In the genomic region with DNA sequence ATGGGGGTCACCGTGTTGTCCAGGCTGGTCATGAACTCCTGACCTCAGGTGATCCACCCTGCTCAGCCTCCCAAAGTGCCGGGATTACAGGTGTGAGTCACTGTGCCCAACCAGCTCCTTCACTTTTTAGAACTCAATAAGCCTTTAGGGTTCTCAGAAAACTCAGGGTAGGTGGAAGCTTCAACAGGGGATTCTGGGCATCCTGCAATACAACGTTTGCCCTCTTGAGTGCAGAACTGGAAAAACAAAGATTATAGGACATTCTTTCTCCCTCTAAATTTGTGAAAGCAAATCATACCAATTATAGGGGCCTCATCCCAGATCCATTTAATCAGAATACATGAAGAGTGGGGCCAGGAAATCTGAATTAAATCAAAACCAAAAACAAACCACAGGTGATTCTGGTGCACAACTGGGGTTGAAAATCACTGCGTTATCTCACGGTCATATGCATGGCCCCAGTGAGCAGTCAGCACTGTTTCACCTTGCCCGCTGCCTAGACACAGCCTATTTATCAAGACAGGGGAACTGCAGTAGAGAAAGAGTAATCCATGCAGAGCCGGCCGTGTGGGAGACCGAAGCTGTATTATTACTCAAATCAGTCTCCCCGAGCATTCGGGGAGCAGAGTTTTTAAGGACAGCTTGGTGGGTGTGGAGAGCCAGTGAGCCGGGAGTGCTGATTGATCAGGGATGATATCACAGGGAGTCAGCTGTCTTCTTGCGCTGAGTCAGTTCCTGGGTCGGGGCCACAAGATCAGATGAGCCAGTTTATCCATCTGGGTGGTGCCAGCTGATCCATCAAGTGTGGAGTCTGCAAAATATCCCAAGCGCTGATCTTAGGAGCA, we compare ENCODE assay signal across 9 cellular contexts. TPM values are rescaled to one million over a fixed set of nuclear protein-coding genes. Genes with fewer than 3 reads are reported as not detected.
DNase-seq lines count a peak whose midpoint lies in the region; ATAC-seq, FAIRE-seq and TF ChIP-seq lines count a peak whose summit lies in the region.
"Had no signal": no experiment of that assay in that cellular context is flagged by ENCODE, and none has a peak within 500 bp of the region (broad histone marks: within the 10 kb centered on the region; RNA-seq: fewer than 3 reads in every experiment).

No MANE protein-coding gene starts in this region.

- H3K79me2 ChIP-seq in HepG2 (ENCODE audit: insufficient read depth, low read length): no peaks in the 10 kb centered on the region

- intact Hi-C loops in IMR-90 (cut with micrococcal nuclease): loop anchor here (1.0 kb wide), 2 partner anchors 18 to 103 kb away; no protein-coding TSS in a partner anchor
- intact Hi-C loops in HepG2 (cut with micrococcal nuclease; ENCODE audit: unreplicated experiment): loop anchor here (1.0 to 5.0 kb wide), 2 partner anchors 26 to 88 kb away; a partner anchor contains a TSS

- H3K56ac ChIP-seq in IMR-90 (ENCODE audit: extremely low read depth, insufficient read depth, low read length): peak overlapping the region; percentile 0; the same call in 1 of the 2 replicates

- H3K36me3 ChIP-seq in IMR-90 (ENCODE audit: control insufficient read depth, insufficient read depth, low read length): no peaks in the 10 kb centered on the region
- H3K36me3 ChIP-seq in HepG2 (replicated peaks in 1 of 2; ENCODE audit: control insufficient read depth in 1 of 2, insufficient read depth in 2 of 2, low read length in 2 of 2): no peaks in the 10 kb centered on the region

- peak overlapping the region; percentile 81 for H2BK20ac ChIP-seq in IMR-90 (ENCODE audit: low read depth, low read length)

- peak overlapping the region; percentile 19 for H2AFZ ChIP-seq in IMR-90 (replicated peaks; ENCODE audit: low read length, poor library complexity)
- H2AFZ ChIP-seq in HepG2 (ENCODE audit: low read length): no peak overlapping the region

- peak overlapping the region; percentile 35 for H2AK9ac ChIP-seq in IMR-90 (replicated peaks; ENCODE audit: low read depth, low read length, poor library complexity)

- H3K4me2 ChIP-seq in IMR-90 (ENCODE audit: low read depth, low read length) (peak overlapping the region; percentile 54), HepG2 (ENCODE audit: low read depth, low read length) (no peak overlapping the region)

- POLR2A ChIA-PET in IMR-90 (lab: Charles Lee; ENCODE audit: unreplicated experiment): no interaction called here
- POLR2A ChIA-PET in HepG2 (lab: Yijun Ruan, JAX): interaction anchor here (1.8 to 3.5 kb wide), 2 partner anchors 8 to 89 kb away, joined by 4 to 24 read pairs; no protein-coding TSS in a partner anchor

- WGBS in IMR-90 (ENCODE audit: extremely low coverage in 2 of 2, insufficient read length in 1 of 2), 2 experiments: no CpG with 5 or more reads among the region's 15 CpGs
- 41% methylated on average over 13 of the region's 15 CpGs for WGBS in HepG2 (ENCODE audit: low lambda C conversion rate)

- H2BK15ac ChIP-seq in IMR-90 (ENCODE audit: low read depth, low read length): peak overlapping the region; percentile 69; the same call in 2 of the 3 replicates

- peaks cover 0 to 33% of the 10 kb centered on the region in 2 experiments; a peak in 2 of 4 replicates for H3K79me1 ChIP-seq in IMR-90 (ENCODE audit: low read depth in 1 of 2, low read length in 2 of 2)

- BruUV-seq in IMR-90 (replicated peaks; lab: Mats Ljungman, UMichigan) (TSS peak; percentile 98), HepG2 (replicated peaks; lab: Mats Ljungman, UMichigan) (no TSS peak)

- peak overlapping the region; percentile 83 for H3K4ac ChIP-seq in IMR-90 (ENCODE audit: low read depth, low read length)

- H3K9ac ChIP-seq in IMR-90 (ENCODE audit: low read depth, low read length) (peak overlapping the region; percentile 12; the same call in 1 of the 2 replicates), HepG2 (ENCODE audit: insufficient read depth, low read depth, low read length) (no peak overlapping the region)

- CTCF ChIA-PET in IMR-90 (lab: Yijun Ruan, JAX): interaction anchor here (0.7 to 2.6 kb wide), 5 partner anchors 13 to 104 kb away, joined by 3 to 10 read pairs (median 4); no protein-coding TSS in a partner anchor
- CTCF ChIA-PET in HepG2 (lab: Yijun Ruan, JAX; ENCODE audit: low intra/inter-chr PET ratio, low total read pairs): interaction anchor here (1.5 kb wide), 1 partner anchor 103 kb away, joined by 11 read pairs; no protein-coding TSS in a partner anchor

- H3K9me3 ChIP-seq in IMR-90 (ENCODE audit: control insufficient read depth, insufficient read depth, low read length) (no peaks in the 10 kb centered on the region), HepG2 (ENCODE audit: low read length) (no peaks in the 10 kb centered on the region)

- dilution Hi-C loops in IMR-90 (cut with HindIII; ENCODE audit: low sequenced_read_pairs, unreplicated experiment): no loop called here

- peak overlapping the region; percentile 80 for H3K23ac ChIP-seq in IMR-90 (ENCODE audit: low read depth, low read length)

- H2BK120ac ChIP-seq in IMR-90 (ENCODE audit: low read depth, low read length): peak overlapping the region; percentile 91

- TF ChIP-seq CTCF in AG10803 (conservative IDR thresholded peaks at IDR 0.05; ENCODE audit: low read length) (peak; percentile 52), IMR-90 (conservative IDR thresholded peaks at IDR 0.05; ENCODE audit: low read depth, low read length) (peak; percentile 31; the same call in 1 of the 2 replicates), cardiac fibroblast (IDR thresholded peaks at IDR 0.05; ENCODE audit: low read depth, low read length) (peak; percentile 59), HepG2 (CRISPR knock-in tag; IDR thresholded peaks at IDR 0.05) (no peak)

- peak; percentile 20; the same call in 1 of the 2 replicates for TF ChIP-seq RAD21 in IMR-90 (IDR thresholded peaks at IDR 0.05; ENCODE audit: low read length)
- no peak for TF ChIP-seq RAD21 in HepG2 (CRISPR knock-in tag; IDR thresholded peaks at IDR 0.05)

- FAIRE-seq in HepG2 (lab: Jason Lieb, UNC): no peak

- peak overlapping the region; percentile 81 for H4K5ac ChIP-seq in IMR-90 (ENCODE audit: low read depth, low read length)

- peak overlapping the region; percentile 79 for H2BK5ac ChIP-seq in IMR-90 (ENCODE audit: low read depth, low read length, poor library complexity, severe bottlenecking)

- peaks cover 33% of the 10 kb centered on the region for H3K9me1 ChIP-seq in IMR-90 (ENCODE audit: insufficient read depth, low read length)

- peak; percentile 77 for DNase-seq in AG10803 (ENCODE audit: low read depth)
- DNase-seq in IMR-90: peak; percentile 83
- DNase-seq in cardiac fibroblast (ENCODE audit: low read depth in 2 of 2): peak; percentile 83 to 84
- no peak for DNase-seq in HepG2 (ENCODE audit: low spot score)
- DNase-seq in NCI-H1092 treated with DMSO at 0.1 percent for 48 hours (lab: John Stamatoyannopoulos, UW): no peak
- DNase-seq in NCI-H1048 (lab: John Stamatoyannopoulos, UW): no peak
- DNase-seq: activated CD8-positive, alpha-beta memory T cell treated with anti-CD3 and anti-CD28 coated beads, Interleukin-2, amount 50 U/mL, for 48 hours had no signal

- H3K4me3 ChIP-seq in AG10803 (ENCODE audit: low read length): peak overlapping the region; percentile 24; the same call in 1 of the 2 replicates
- no peak overlapping the region for H3K4me3 ChIP-seq in IMR-90 (ENCODE audit: insufficient read depth, low read depth, low read length)
- H3K4me3 ChIP-seq in cardiac fibroblast (replicated peaks in 1 of 2; ENCODE audit: low read depth in 2 of 2, low read length in 2 of 2): peak overlapping the region in 1 of 2 donors; percentile 18
- H3K4me3 ChIP-seq in HepG2 (replicated peaks in 1 of 3; ENCODE audit: insufficient read depth in 1 of 3, low read depth in 2 of 3, low read length in 3 of 3): no peak overlapping the region

- no peaks in the 10 kb centered on the region for H4K20me1 ChIP-seq in IMR-90 (ENCODE audit: insufficient read depth, low read length)
- H4K20me1 ChIP-seq in HepG2 (ENCODE audit: insufficient read depth, low read length): no peaks in the 10 kb centered on the region

- H3K4me1 ChIP-seq in IMR-90 (ENCODE audit: control insufficient read depth, insufficient read depth, low read length) (peaks cover 32% of the 10 kb centered on the region), HepG2 (ENCODE audit: insufficient read depth, low read length) (peaks cover 64% of the 10 kb centered on the region)

- H4K91ac ChIP-seq in IMR-90 (ENCODE audit: insufficient read depth, low read depth, low read length): peak overlapping the region; percentile 86

- no peaks in the 10 kb centered on the region for H3K27me3 ChIP-seq in IMR-90 (ENCODE audit: control insufficient read depth, insufficient read depth, low read length)
- no peaks in the 10 kb centered on the region for H3K27me3 ChIP-seq in HepG2 (ENCODE audit: control insufficient read depth in 1 of 2, insufficient read depth in 2 of 2, low read length in 2 of 2)

- H2AK5ac ChIP-seq in IMR-90 (ENCODE audit: low read depth, low read length): peak overlapping the region; percentile 94

- peak overlapping the region; percentile 64 to 67 for H4K8ac ChIP-seq in IMR-90 (ENCODE audit: low read depth in 2 of 2, low read length in 2 of 2)

- ATAC-seq in IMR-90 (ENCODE audit: low read depth) (peak; percentile 30), HepG2 (0 out of 3 replicates have a peak, but pooled peaks have one; percentile 6), HG03039 (IDR thresholded peaks at IDR 0.05; ENCODE audit: unreplicated experiment) (no peak), HG03108 (IDR thresholded peaks at IDR 0.05; ENCODE audit: unreplicated experiment) (no peak)

- peak overlapping the region; percentile 77 for H3K14ac ChIP-seq in IMR-90 (replicated peaks; ENCODE audit: low read depth, low read length)

- H3K27ac ChIP-seq in IMR-90 (ENCODE audit: insufficient read depth, low read length) (peak overlapping the region; percentile 76), HepG2 (ENCODE audit: extremely low read length, insufficient read depth, low read length) (no peak overlapping the region)

- no peak for TF ChIP-seq EP300 in HepG2 (IDR thresholded peaks at IDR 0.05; ENCODE audit: low read depth in 2 of 2, low read length in 2 of 2)
- TF ChIP-seq EP300 in HepG2 (CRISPR knock-in tag; IDR thresholded peaks at IDR 0.05; ENCODE audit: borderline replicate concordance): no peak

- H3K18ac ChIP-seq in IMR-90 (ENCODE audit: low read depth, low read length): peak overlapping the region; percentile 65

- in situ Hi-C loops in IMR-90 (cut with MboI; ENCODE audit: low sequenced_read_pairs) (no loop called here), HepG2 (cut with HindIII; ENCODE audit: extremely low pct_ligation_motif_present, low pct_unique_long_range_greater_than_20kb) (loop anchor here (5.0 kb wide), 1 partner anchor 98 kb away; no protein-coding TSS in a partner anchor)

- TF ChIP-seq POLR2A in IMR-90 (IDR thresholded peaks at IDR 0.05; ENCODE audit: low read depth, low read length) (peak; percentile 86), HepG2 (IDR thresholded peaks at IDR 0.05; ENCODE audit: insufficient read depth in 1 of 2, low read depth in 2 of 2, low read length in 2 of 2) (no peak)

RNA-seq across cellular contexts. Expression of a gene that starts 58.4 kb away (rescaled TPM):
- 7.8 and 9.7 TPM in 2 replicates for total RNA-seq in IMR-90 (2012; rRNA removed)
- polyA plus RNA-seq in IMR-90 (2012; rRNA removed): 22.4 and 24.2 TPM in 2 replicates
- polyA plus RNA-seq in IMR-90 (2012; cell fraction: cytosol; rRNA removed): 13.9 and 18.1 TPM in 2 replicates
- 104 and 111 TPM in 2 replicates for polyA plus RNA-seq in IMR-90 (2012; cell fraction: nucleus; rRNA removed; ENCODE audit: low replicate concordance)
- total RNA-seq in HepG2 (2016; rRNA removed; fragmentation: Illumina TruSeq; extraction: Trizol): 3.2 and 7.3 TPM in 2 replicates
- 2.0 and 2.5 TPM in 2 replicates for total RNA-seq in HepG2 (2016; cell fraction: cytosol; rRNA removed; fragmentation: Illumina TruSeq; extraction: Trizol; ENCODE audit: low read depth)
- 2.4 and 7.8 TPM in 2 replicates for total RNA-seq in HepG2 (2016; cell fraction: insoluble cytoplasmic fraction; rRNA removed; fragmentation: Illumina TruSeq; extraction: Trizol)
- total RNA-seq in HepG2 (2016; cell fraction: membrane; rRNA removed; fragmentation: Illumina TruSeq; extraction: Trizol): 3.7 and 4.9 TPM in 2 replicates
- 8.7 and 10.7 TPM in 2 replicates for total RNA-seq in HepG2 (2016; cell fraction: nucleus; rRNA removed; fragmentation: Illumina TruSeq; extraction: Trizol)
- 13.8 and 16.0 TPM in 2 replicates for polyA plus RNA-seq in HepG2 (2011; rRNA removed)
- 8.3 and 8.8 TPM in 2 replicates for polyA plus RNA-seq in HepG2 (2011; cell fraction: cytosol; rRNA removed)
- polyA plus RNA-seq in HepG2 (2011; cell fraction: nucleus; rRNA removed): 49.0 and 57.1 TPM in 2 replicates
- polyA plus RNA-seq in HepG2 (2012): 6.3 and 10.4 TPM in 2 replicates
- polyA plus RNA-seq in HepG2 (2016; cell fraction: cytosol; fragmentation: Illumina TruSeq; extraction: Trizol; ENCODE audit: low read depth): 1.9 and 2.6 TPM in 2 replicates
- 3.4 and 3.6 TPM in 2 replicates for polyA plus RNA-seq in HepG2 (2016; cell fraction: insoluble cytoplasmic fraction; fragmentation: Illumina TruSeq; extraction: Trizol; ENCODE audit: low read depth)
- 3.5 and 4.2 TPM in 2 replicates for polyA plus RNA-seq in HepG2 (2016; cell fraction: membrane; fragmentation: Illumina TruSeq; extraction: Trizol; ENCODE audit: low read depth)
- 34.3 and 35.9 TPM in 2 replicates for polyA plus RNA-seq in HepG2 (2016; cell fraction: nucleus; fragmentation: Illumina TruSeq; extraction: Trizol; ENCODE audit: insufficient read depth, low read depth)
- 11.5 and 19.4 TPM in 2 replicates for polyA minus RNA-seq in HepG2 (2011; rRNA and poly(A)+ RNA removed; ENCODE audit: low replicate concordance)
- 2.8 and 4.9 TPM in 2 replicates for polyA minus RNA-seq in HepG2 (2011; cell fraction: cytosol; rRNA and poly(A)+ RNA removed)
- 13.4 and 15.0 TPM in 2 replicates for polyA minus RNA-seq in HepG2 (2011; cell fraction: nucleus; rRNA and poly(A)+ RNA removed)

Comparison
In these comparisons a context has a peak if more than half of its experiments do, and no peak if none do; other contexts are left out.
1. DNase-seq: peak in AG10803 (single experiment), IMR-90 (single experiment) and cardiac fibroblast (2 of 2); none in HepG2 (single experiment), NCI-H1092 treated with DMSO at 0.1 percent for 48 hours (single experiment) and NCI-H1048 (single experiment).
2. ATAC-seq: peak in IMR-90 (single experiment) and HepG2 (single experiment); none in HG03039 (single experiment) and HG03108 (single experiment).